10 cellular contexts compared by ENCODE assay signal in genomic region chr1:70396607-70397006, GRCh38.
"Had no signal": no experiment of that assay in that cellular context is flagged by ENCODE, and none has a peak within 500 bp of the region (broad histone marks: within the 10 kb centered on the region; RNA-seq: fewer than 3 reads in every experiment).

No MANE protein-coding gene starts in this region.

- H3K27ac ChIP-seq: HL-60, KMS-11 had no signal

- H3K4me2 ChIP-seq: GM23338, KMS-11 had no signal

- H3K4me3 ChIP-seq: GM23338 had no signal

- H3K9ac ChIP-seq: KMS-11 had no signal

- H2AFZ ChIP-seq: GM23338 had no signal

- DNase-seq: H9, HCEC 1CT, HFFc6, KBM-7 had no signal

- ATAC-seq: GM23338, HepG2 had no signal

- FAIRE-seq: H1, H54, HepG2 had no signal
